Comparison of ENCODE assay signal across 1 cellular context in the genomic region with DNA sequence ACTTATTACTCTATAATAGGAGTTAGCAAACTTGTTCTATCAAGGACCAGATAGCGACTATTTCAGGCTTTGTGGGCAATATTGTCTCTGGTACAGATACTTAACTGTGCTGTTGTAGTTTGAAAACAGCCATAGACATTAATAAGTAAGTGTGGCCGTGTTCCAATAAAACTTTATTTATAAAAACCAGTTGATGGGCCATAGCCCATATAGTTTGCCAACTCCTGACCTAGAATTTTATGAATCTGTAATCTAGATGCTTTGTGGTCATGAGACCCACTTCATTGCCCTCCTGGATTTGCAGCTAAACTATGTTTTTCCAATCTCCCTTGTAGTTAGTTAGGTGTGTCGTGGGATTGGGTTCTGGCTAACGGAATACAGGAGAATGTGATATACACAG.
A peak's percentile ranks its signal among the peaks of the same experiment; 100 is the strongest.
TF ChIP-seq lines count a peak whose summit lies in the region.

No MANE protein-coding gene starts in this region.

TF ChIP-seq in K562, 482 proteins besides CTCF, POLR2A, EP300 and RAD21:
- TF ChIP-seq, protein P1, sequence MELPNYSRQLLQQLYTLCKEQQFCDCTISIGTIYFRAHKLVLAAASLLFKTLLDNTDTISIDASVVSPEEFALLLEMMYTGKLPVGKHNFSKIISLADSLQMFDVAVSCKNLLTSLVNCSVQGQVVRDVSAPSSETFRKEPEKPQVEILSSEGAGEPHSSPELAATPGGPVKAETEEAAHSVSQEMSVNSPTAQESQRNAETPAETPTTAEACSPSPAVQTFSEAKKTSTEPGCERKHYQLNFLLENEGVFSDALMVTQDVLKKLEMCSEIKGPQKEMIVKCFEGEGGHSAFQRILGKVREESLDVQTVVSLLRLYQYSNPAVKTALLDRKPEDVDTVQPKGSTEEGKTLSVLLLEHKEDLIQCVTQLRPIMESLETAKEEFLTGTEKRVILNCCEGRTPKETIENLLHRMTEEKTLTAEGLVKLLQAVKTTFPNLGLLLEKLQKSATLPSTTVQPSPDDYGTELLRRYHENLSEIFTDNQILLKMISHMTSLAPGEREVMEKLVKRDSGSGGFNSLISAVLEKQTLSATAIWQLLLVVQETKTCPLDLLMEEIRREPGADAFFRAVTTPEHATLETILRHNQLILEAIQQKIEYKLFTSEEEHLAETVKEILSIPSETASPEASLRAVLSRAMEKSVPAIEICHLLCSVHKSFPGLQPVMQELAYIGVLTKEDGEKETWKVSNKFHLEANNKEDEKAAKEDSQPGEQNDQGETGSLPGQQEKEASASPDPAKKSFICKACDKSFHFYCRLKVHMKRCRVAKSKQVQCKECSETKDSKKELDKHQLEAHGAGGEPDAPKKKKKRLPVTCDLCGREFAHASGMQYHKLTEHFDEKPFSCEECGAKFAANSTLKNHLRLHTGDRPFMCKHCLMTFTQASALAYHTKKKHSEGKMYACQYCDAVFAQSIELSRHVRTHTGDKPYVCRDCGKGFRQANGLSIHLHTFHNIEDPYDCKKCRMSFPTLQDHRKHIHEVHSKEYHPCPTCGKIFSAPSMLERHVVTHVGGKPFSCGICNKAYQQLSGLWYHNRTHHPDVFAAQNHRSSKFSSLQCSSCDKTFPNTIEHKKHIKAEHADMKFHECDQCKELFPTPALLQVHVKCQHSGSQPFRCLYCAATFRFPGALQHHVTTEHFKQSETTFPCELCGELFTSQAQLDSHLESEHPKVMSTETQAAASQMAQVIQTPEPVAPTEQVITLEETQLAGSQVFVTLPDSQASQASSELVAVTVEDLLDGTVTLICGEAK (IDR thresholded peaks at IDR 0.05): peak; percentile 91
- TF ChIP-seq, protein P1 (CRISPR knock-in tag; IDR thresholded peaks at IDR 0.05): no peak; the same call in 1 of the 2 replicates
- TF ChIP-seq, protein P2, sequence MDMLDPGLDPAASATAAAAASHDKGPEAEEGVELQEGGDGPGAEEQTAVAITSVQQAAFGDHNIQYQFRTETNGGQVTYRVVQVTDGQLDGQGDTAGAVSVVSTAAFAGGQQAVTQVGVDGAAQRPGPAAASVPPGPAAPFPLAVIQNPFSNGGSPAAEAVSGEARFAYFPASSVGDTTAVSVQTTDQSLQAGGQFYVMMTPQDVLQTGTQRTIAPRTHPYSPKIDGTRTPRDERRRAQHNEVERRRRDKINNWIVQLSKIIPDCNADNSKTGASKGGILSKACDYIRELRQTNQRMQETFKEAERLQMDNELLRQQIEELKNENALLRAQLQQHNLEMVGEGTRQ (CRISPR knock-in tag; IDR thresholded peaks at IDR 0.05): no peak
